ENCODE assay signal across 10 cellular contexts in genomic region chr5:146635443-146635842, GRCh38.
"Had no signal": no experiment of that assay in that cellular context is flagged by ENCODE, and none has a peak within 500 bp of the region (broad histone marks: within the 10 kb centered on the region; RNA-seq: fewer than 3 reads in every experiment).

No MANE protein-coding gene starts in this region.

- H3K9me3 ChIP-seq: HAP-1 had no signal

- FAIRE-seq: H1, H54 had no signal

- H2AFZ ChIP-seq: GM23248 had no signal

- H3K27ac ChIP-seq: GM23248 had no signal

- H3K9me3 Mint-ChIP-seq: H9 had no signal

- H3K4me1 ChIP-seq: HAP-1 had no signal

- H3K27ac Mint-ChIP-seq: H9, HFFc6 had no signal

- DNase-seq: GM23248, GOT3, H7, H9, HCEC 1CT, HFFc6 had no signal

- H3K4me3 ChIP-seq: GM23248, HAP-1 had no signal

- ATAC-seq: HCT116 had no signal

- H3K36me3 ChIP-seq: HAP-1 had no signal

- H3K4me3 Mint-ChIP-seq: H9, HFFc6 had no signal

- H3K9ac ChIP-seq: GM23248 had no signal
